In the genomic region with DNA sequence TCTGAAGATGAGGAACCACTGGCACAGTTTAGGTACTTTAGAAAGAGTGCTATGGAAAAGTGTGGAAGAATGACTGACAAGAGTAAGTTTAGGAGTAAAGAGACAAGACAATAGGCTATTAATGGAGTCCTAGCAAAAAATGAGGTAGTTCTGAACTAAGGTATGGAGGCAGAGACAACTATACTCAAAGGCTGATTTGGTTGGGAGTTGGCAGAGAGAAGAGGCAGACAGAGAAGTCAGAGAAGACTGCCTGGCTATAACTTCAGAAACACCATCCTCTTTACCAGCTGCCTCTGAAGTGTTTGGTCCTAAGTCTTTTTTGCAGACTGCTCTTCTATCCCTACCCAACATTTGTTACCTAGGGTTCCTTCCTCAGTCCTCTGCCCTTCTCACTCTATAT, we compare ENCODE assay signal across 21 cellular contexts. TPM values are rescaled to one million over a fixed set of nuclear protein-coding genes. Genes with fewer than 3 reads are reported as not detected.
DNase-seq lines count a peak whose midpoint lies in the region; ATAC-seq, FAIRE-seq and TF ChIP-seq lines count a peak whose summit lies in the region.
"Had no signal": no experiment of that assay in that cellular context is flagged by ENCODE, and none has a peak within 500 bp of the region (broad histone marks: within the 10 kb centered on the region; RNA-seq: fewer than 3 reads in every experiment).

No MANE protein-coding gene starts in this region.

- no peak overlapping the region for H3K27ac ChIP-seq in pancreas
- H3K27ac ChIP-seq in substantia nigra (ENCODE audit: low read depth, low read length, poor library complexity, severe bottlenecking), result no peak overlapping the region
- no peak overlapping the region for H3K27ac ChIP-seq in OCI-LY7 (ENCODE audit: low read depth, low read length, poor library complexity, severe bottlenecking)
- H3K27ac ChIP-seq: cardiac muscle cell, uterus had no signal

- H3K9ac ChIP-seq in Loucy (ENCODE audit: low read depth, low read length, poor library complexity, severe bottlenecking), result no peak overlapping the region

- no peaks in the 10 kb centered on the region for H3K9me2 ChIP-seq in Loucy (replicated peaks; ENCODE audit: low read depth, low read length)
- H3K9me2 ChIP-seq in OCI-LY7 (ENCODE audit: insufficient read depth, low read length), result no peaks in the 10 kb centered on the region

- BruUV-seq in OCI-LY7 (replicated peaks; lab: Mats Ljungman, UMichigan), result no TSS peak

- DNase-seq in CD14-positive monocyte (ENCODE audit: low spot score), result no peak
- DNase-seq in naive B cell, result no peak
- no peak for DNase-seq in pancreas
- DNase-seq in substantia nigra (lab: John Stamatoyannopoulos, UW), result no peak
- no peak for DNase-seq in OCI-LY7 (ENCODE audit: low spot score)
- DNase-seq in mucosa of descending colon, result no peak
- DNase-seq: activated CD4-positive, alpha-beta memory T cell treated with anti-CD3 and anti-CD28 coated beads, Interleukin-2, amount 10 ng/mL, durations not matched to agents 7 days and 5 days; activated naive CD4-positive, alpha-beta T cell treated with Interleukin-2 at 50 U/mL for 16 hours; activated T-cell treated with anti-CD3 and anti-CD28 coated beads, Interleukin-2, amount 50 U/mL, for 24 hours; CD8-positive, alpha-beta T cell; GOT3; MG63; naive thymus-derived CD4-positive, alpha-beta T cell; NCI-H2171 treated with DMSO at 0.1 percent for 48 hours; posterior cingulate gyrus; uterus had no signal

- no peaks in the 10 kb centered on the region for H3K9me3 ChIP-seq in Loucy (ENCODE audit: insufficient read depth, low read depth, low read length)
- H3K9me3 ChIP-seq in pancreas, result no peaks in the 10 kb centered on the region
- no peaks in the 10 kb centered on the region for H3K9me3 ChIP-seq in OCI-LY7 (ENCODE audit: low read length)
- H3K9me3 ChIP-seq in mucosa of descending colon, result no peaks in the 10 kb centered on the region
- H3K9me3 ChIP-seq: MG63, uterus had no signal

- H3K4me2 ChIP-seq in Loucy (ENCODE audit: low read depth, low read length, poor library complexity, severe bottlenecking) (peak overlapping the region; percentile 5), OCI-LY7 (ENCODE audit: low read length) (no peak overlapping the region)

- peak overlapping the region in 4 of 7 donors; percentile 11 to 35 (median 16) for H3K27ac Mint-ChIP-seq in CD14-positive monocyte
- peak overlapping the region in 4 of 6 donors; percentile 2 to 71 (median 12) for H3K27ac Mint-ChIP-seq in naive B cell
- H3K27ac Mint-ChIP-seq: activated CD4-positive, alpha-beta memory T cell treated with anti-CD3 and anti-CD28 coated beads, Interleukin-2, amount 10 ng/mL, durations not matched to agents 7 days and 5 days had no signal

- no peaks in the 10 kb centered on the region for H3F3A ChIP-seq in Loucy (ENCODE audit: low read depth)

- FAIRE-seq in pancreas (lab: Jason Lieb, UNC), result no peak
- FAIRE-seq: G401.6 had no signal

- ATAC-seq in GM18868 (IDR thresholded peaks at IDR 0.05; ENCODE audit: unreplicated experiment), result peak; percentile 34
- ATAC-seq in naive B cell (ENCODE audit: low read depth in 2 of 2), result peak; percentile 35 to 39
- no peak for ATAC-seq in pancreas
- ATAC-seq in mucosa of descending colon, result no peak
- ATAC-seq: CD8-positive, alpha-beta T cell; naive thymus-derived CD4-positive, alpha-beta T cell; sciatic nerve had no signal

- H3K4me3 Mint-ChIP-seq in CD14-positive monocyte (no peak overlapping the region), naive B cell (peak overlapping the region in 3 of 8 donors; percentile 2 to 7 (median 3))
- H3K4me3 Mint-ChIP-seq: activated CD4-positive, alpha-beta memory T cell treated with anti-CD3 and anti-CD28 coated beads, Interleukin-2, amount 10 ng/mL, durations not matched to agents 7 days and 5 days; activated T-cell treated with anti-CD3 and anti-CD28 coated beads, Interleukin-2, amount 50 U/mL, for 24 hours; CD8-positive, alpha-beta T cell had no signal

- H3K4me3 ChIP-seq in Loucy (ENCODE audit: low read length, poor library complexity, severe bottlenecking) (no peak overlapping the region), pancreas (no peak overlapping the region), OCI-LY7 (ENCODE audit: low read depth, low read length, poor library complexity, severe bottlenecking) (no peak overlapping the region), mucosa of descending colon (no peak overlapping the region)
- H3K4me3 ChIP-seq: cardiac muscle cell, MG63, uterus had no signal

- H3K79me2 ChIP-seq in Loucy (ENCODE audit: insufficient read depth, low read length), result peaks cover 93% of the 10 kb centered on the region
- peaks cover 74% of the 10 kb centered on the region; the same call in 1 of the 2 replicates for H3K79me2 ChIP-seq in OCI-LY7 (ENCODE audit: insufficient read depth, low read depth, low read length)

- CTCF ChIA-PET in OCI-LY7 (lab: Charles Lee; ENCODE audit: unreplicated experiment), result no interaction called here

- TF ChIP-seq CTCF in CD14-positive monocyte (IDR thresholded peaks at IDR 0.05) (no peak), Loucy (conservative IDR thresholded peaks at IDR 0.05; ENCODE audit: low read length) (no peak), pancreas (IDR thresholded peaks at IDR 0.05) (no peak), OCI-LY7 (conservative IDR thresholded peaks at IDR 0.05; ENCODE audit: low read length) (no peak), mucosa of descending colon (IDR thresholded peaks at IDR 0.05) (no peak)

- H3K36me3 ChIP-seq in Loucy (ENCODE audit: insufficient read depth, low read length) (no peaks in the 10 kb centered on the region), pancreas (no peaks in the 10 kb centered on the region), OCI-LY7 (ENCODE audit: insufficient read depth, low read length) (peaks cover 13% of the 10 kb centered on the region; the same call in 1 of the 2 replicates), mucosa of descending colon (ENCODE audit: low read depth) (no peaks in the 10 kb centered on the region)
- H3K36me3 ChIP-seq: cardiac muscle cell, MG63, uterus had no signal

- H3K36me3 Mint-ChIP-seq in CD14-positive monocyte (peaks cover 5 to 18% of the 10 kb centered on the region in 2 donors), naive B cell (peaks cover 0 to 4% of the 10 kb centered on the region in 2 donors)

- intact Hi-C loops in CD14-positive monocyte (cut with micrococcal nuclease), result no loop called here
- intact Hi-C loops in pancreas (cut with DNase I), result no loop called here
- intact Hi-C loops in OCI-LY7 (cut with micrococcal nuclease; ENCODE audit: unreplicated experiment), result no loop called here
- intact Hi-C loops in mucosa of descending colon (cut with DNase I, micrococcal nuclease), result no loop called here

- H3K27me3 ChIP-seq in Loucy (ENCODE audit: insufficient read depth, low read length, poor library complexity, severe bottlenecking), result no peaks in the 10 kb centered on the region
- no peaks in the 10 kb centered on the region for H3K27me3 ChIP-seq in pancreas
- H3K27me3 ChIP-seq: cardiac muscle cell, MG63, uterus had no signal

- peaks cover 7% of the 10 kb centered on the region for H3K4me1 ChIP-seq in Loucy (ENCODE audit: insufficient read depth, low read length, poor library complexity, severe bottlenecking)
- no peaks in the 10 kb centered on the region for H3K4me1 ChIP-seq in pancreas
- H3K4me1 ChIP-seq in OCI-LY7 (ENCODE audit: insufficient read depth, low read length, poor library complexity, severe bottlenecking), result peaks cover 10% of the 10 kb centered on the region
- no peaks in the 10 kb centered on the region for H3K4me1 ChIP-seq in mucosa of descending colon (ENCODE audit: low read depth)
- H3K4me1 ChIP-seq: uterus had no signal

- H3K4me1 Mint-ChIP-seq in CD14-positive monocyte (peaks cover 52% of the 10 kb centered on the region), naive B cell (peaks cover 30 to 65% (median 36%) of the 10 kb centered on the region in 3 donors)

- H4K20me1 ChIP-seq in Loucy (ENCODE audit: insufficient read depth, low read length, poor library complexity, severe bottlenecking), result peaks cover 77% of the 10 kb centered on the region
- H4K20me1 ChIP-seq in OCI-LY7 (ENCODE audit: insufficient read depth, low read length), result peaks cover 25% of the 10 kb centered on the region

- H3K27me3 Mint-ChIP-seq in CD14-positive monocyte (ENCODE audit: low read depth in 3 of 3), result no peaks in the 10 kb centered on the region
- H3K27me3 Mint-ChIP-seq in naive B cell, result no peaks in the 10 kb centered on the region
- H3K27me3 Mint-ChIP-seq: activated CD4-positive, alpha-beta memory T cell treated with anti-CD3 and anti-CD28 coated beads, Interleukin-2, amount 10 ng/mL, durations not matched to agents 7 days and 5 days; activated T-cell treated with anti-CD3 and anti-CD28 coated beads, Interleukin-2, amount 50 U/mL, for 24 hours; naive thymus-derived CD4-positive, alpha-beta T cell had no signal

- H3K9me3 Mint-ChIP-seq in CD14-positive monocyte (no peaks in the 10 kb centered on the region), naive B cell (no peaks in the 10 kb centered on the region)
- H3K9me3 Mint-ChIP-seq: activated CD4-positive, alpha-beta memory T cell treated with anti-CD3 and anti-CD28 coated beads, Interleukin-2, amount 10 ng/mL, durations not matched to agents 7 days and 5 days; activated T-cell treated with anti-CD3 and anti-CD28 coated beads, Interleukin-2, amount 50 U/mL, for 24 hours; CD8-positive, alpha-beta T cell had no signal

- POLR2A ChIA-PET in OCI-LY7 (lab: Charles Lee), result interaction anchor here (1.0 to 1.2 kb wide), 2 partner anchors 18 to 19 kb away, joined by 3 to 5 read pairs; no protein-coding TSS in a partner anchor

- H2AFZ ChIP-seq in Loucy (ENCODE audit: low read length), result no peak overlapping the region
- no peak overlapping the region for H2AFZ ChIP-seq in OCI-LY7 (ENCODE audit: low read length)

RNA-seq across cellular contexts. Expression of gene DYNC1LI1, which starts 19.2 kb away (rescaled TPM):
- 10 to 100 TPM; 46.8 to 50.1 TPM for polyA plus RNA-seq in CD14-positive monocyte
- 10 to 100 TPM; 23.9 to 35.6 (median 32.2) TPM for polyA plus RNA-seq in naive B cell (ENCODE audit: low read depth in 6 of 6)
- total RNA-seq in pancreas, result 10 to 100 TPM in 5 of 6 donors, 1 to 10 TPM in 1; 9.9 to 13.8 (median 10.5) TPM
- 10 to 100 TPM in 1 of 2 donors, 1 to 10 TPM in 1; 6.3 to 15.1 TPM for polyA plus RNA-seq in pancreas
- 28.6 TPM in 2 replicates for total RNA-seq in OCI-LY7 (2014; rRNA removed; shearing (Covaris generic))
- total RNA-seq in OCI-LY7 (2022), result 38.9 and 48.7 TPM in 2 replicates
- 10 to 100 TPM; 16.7 to 26.5 (median 19.9) TPM for total RNA-seq in mucosa of descending colon

RNA-seq across cellular contexts. Expression of gene CMTM6, which starts 48.8 kb away (rescaled TPM):
- 100 to 1,000 TPM; 190 to 210 TPM for polyA plus RNA-seq in CD14-positive monocyte
- 100 to 1,000 TPM in 4 of 6 donors, 10 to 100 TPM in 2; 89.7 to 156 (median 106) TPM for polyA plus RNA-seq in naive B cell (ENCODE audit: low read depth in 6 of 6)
- total RNA-seq in pancreas, result 10 to 100 TPM in 4 of 6 donors, 1 to 10 TPM in 2; 8.4 to 34.0 (median 13.7) TPM
- polyA plus RNA-seq in pancreas, result 10 to 100 TPM; 10.3 to 18.5 TPM
- 16.0 and 26.2 TPM in 2 replicates for total RNA-seq in OCI-LY7 (2014; rRNA removed; shearing (Covaris generic))
- total RNA-seq in OCI-LY7 (2022), result 33.5 and 36.0 TPM in 2 replicates
- total RNA-seq in mucosa of descending colon, result 10 to 100 TPM; 40.7 to 58.5 (median 48.4) TPM

Comparison
In these comparisons a context has a peak if more than half of its experiments do, and no peak if none do; other contexts are left out.
1. ATAC-seq: peak in GM18868 (single experiment) and naive B cell (2 of 2); none in pancreas (0 of 4) and mucosa of descending colon (single experiment).